Comparison of ENCODE assay signal across 18 cellular contexts in genomic region chr2:17959833-17960232, GRCh38.
A peak's percentile ranks its signal among the peaks of the same experiment; 100 is the strongest.
DNase-seq lines count a peak whose midpoint lies in the region; ATAC-seq, FAIRE-seq and TF ChIP-seq lines count a peak whose summit lies in the region.
"Had no signal": no experiment of that assay in that cellular context is flagged by ENCODE, and none has a peak within 500 bp of the region (broad histone marks: within the 10 kb centered on the region; RNA-seq: fewer than 3 reads in every experiment).

No MANE protein-coding gene starts in this region.

- SMC1A ChIA-PET in GM12878 (lab: Charles Lee; ENCODE audit: uncharacterized antibody, unreplicated experiment), result no interaction called here

- TF ChIP-seq RAD21 in GM12878 (IDR thresholded peaks at IDR 0.05; ENCODE audit: insufficient read depth, low read depth, low read length), result no peak

- H3K4me1 ChIP-seq in GM12878 (ENCODE audit: control insufficient read depth, insufficient read depth, low read length), result no peaks in the 10 kb centered on the region

- H3K79me2 ChIP-seq in GM12878 (ENCODE audit: control insufficient read depth, insufficient read depth, low read length), result no peaks in the 10 kb centered on the region

- H3K36me3 ChIP-seq in GM12878 (ENCODE audit: control insufficient read depth in 2 of 2, insufficient read depth in 2 of 2, low read length in 1 of 2), result no peaks in the 10 kb centered on the region

- intact Hi-C loops in GM12878 (cut with micrococcal nuclease; ENCODE audit: unreplicated experiment), result no loop called here
- intact Hi-C loops in cardiac septum (cut with DNase I), result no loop called here

- no peak overlapping the region for H3K27ac ChIP-seq in GM12878 (ENCODE audit: control insufficient read depth, insufficient read depth)

- no peak for TF ChIP-seq CTCF in GM12878 (IDR thresholded peaks at IDR 0.05 in 2 of 3, conservative IDR thresholded peaks at IDR 0.05 in 1 of 3; ENCODE audit: control insufficient read depth in 2 of 3, extremely low read depth in 1 of 3, insufficient read depth in 1 of 3, low read depth in 3 of 3, low read length in 3 of 3)

- no peak for FAIRE-seq in GM12878 (lab: Jason Lieb, UNC)

- H3K9ac ChIP-seq in GM12878 (ENCODE audit: control insufficient read depth, insufficient read depth, low read length), result no peak overlapping the region

- no peak overlapping the region for H2AFZ ChIP-seq in GM12878 (ENCODE audit: control insufficient read depth, low read depth, low read length)

- 0% methylated on average over 5 of the region's 5 CpGs for WGBS in GM12878 (ENCODE audit: insufficient coverage, insufficient replicate concordance, low lambda C conversion rate, missing lambda C conversion rate)

- BruUV-seq in GM12878 (replicated peaks; lab: Mats Ljungman, UMichigan), result no TSS peak

- no peak for DNase-seq in GM12878 (ENCODE audit: low read depth, low spot score)
- DNase-seq in amniotic stem cell (lab: John Stamatoyannopoulos, UW), result no peak
- no peak for DNase-seq in cardiac septum (ENCODE audit: low spot score)
- no peak for DNase-seq in glomerular visceral epithelial cell (ENCODE audit: extremely low spot score)
- DNase-seq: ACHN; CD4-positive, alpha-beta T cell; EL; GOT3; KBM-7; MV-4-11; NCI-H1417; NCI-H2029; NCI-H510A; NCI-H774; SW 1271 had no signal

- H3K4me3 ChIP-seq in GM12878, result no peak overlapping the region

- no peaks in the 10 kb centered on the region for H3K27me3 ChIP-seq in GM12878 (replicated peaks in 1 of 2; ENCODE audit: control insufficient read depth in 2 of 2, insufficient read depth in 2 of 2, low read length in 1 of 2)

- in situ Hi-C loops in GM12878 (cut with MboI), result no loop called here

- no peak for TF ChIP-seq EP300 in GM12878 (IDR thresholded peaks at IDR 0.05; ENCODE audit: borderline replicate concordance in 1 of 2, control insufficient read depth in 1 of 2, low read depth in 2 of 2, low read length in 2 of 2)

- no peak overlapping the region for H3K4me2 ChIP-seq in GM12878 (ENCODE audit: control insufficient read depth, insufficient read depth)

- ATAC-seq in GM18861 (IDR thresholded peaks at IDR 0.05; ENCODE audit: unreplicated experiment) (peak; percentile 46), GM19463 (IDR thresholded peaks at IDR 0.05; ENCODE audit: unreplicated experiment) (peak; percentile 91), HG02885 (IDR thresholded peaks at IDR 0.05; ENCODE audit: poor library complexity, unreplicated experiment) (peak; percentile 56), GM12878 (peak; percentile 64)

- no peaks in the 10 kb centered on the region for H3K9me3 ChIP-seq in GM12878 (replicated peaks; ENCODE audit: control insufficient read depth, insufficient read depth, low read length)

- RAD21 ChIA-PET in GM12878 (lab: Charles Lee; ENCODE audit: unreplicated experiment), result no interaction called here

- POLR2A ChIA-PET in GM12878 (lab: Charles Lee), result no interaction called here

- H4K20me1 ChIP-seq in GM12878 (ENCODE audit: control insufficient read depth, insufficient read depth), result no peaks in the 10 kb centered on the region

- TF ChIP-seq POLR2A in GM12878 (IDR thresholded peaks at IDR 0.05; ENCODE audit: low read depth, low read length), result no peak

- CTCF ChIA-PET in GM12878 (lab: Yijun Ruan, JAX), result no interaction called here

TF ChIP-seq in GM12878, 131 proteins besides CTCF, POLR2A, EP300 and RAD21:
- TF ChIP-seq CBFB (IDR thresholded peaks at IDR 0.05; ENCODE audit: low read depth) (no peak), SMARCA5 (IDR thresholded peaks at IDR 0.05) (no peak), JUNB (IDR thresholded peaks at IDR 0.05) (peak; percentile 29; the same call in 1 of the 2 replicates), HDAC6 (IDR thresholded peaks at IDR 0.05; ENCODE audit: unreplicated experiment) (no peak), ZBTB4 (CRISPR knock-in tag; IDR thresholded peaks at IDR 0.05) (no peak), EED (IDR thresholded peaks at IDR 0.05; ENCODE audit: low read depth) (no peak), MAX (IDR thresholded peaks at IDR 0.05; ENCODE audit: low read depth, low read length) (no peak)
TF ChIP-seq in GM12878: peak in this region for 1.
